11 cellular contexts compared by ENCODE assay signal in the genomic region with DNA sequence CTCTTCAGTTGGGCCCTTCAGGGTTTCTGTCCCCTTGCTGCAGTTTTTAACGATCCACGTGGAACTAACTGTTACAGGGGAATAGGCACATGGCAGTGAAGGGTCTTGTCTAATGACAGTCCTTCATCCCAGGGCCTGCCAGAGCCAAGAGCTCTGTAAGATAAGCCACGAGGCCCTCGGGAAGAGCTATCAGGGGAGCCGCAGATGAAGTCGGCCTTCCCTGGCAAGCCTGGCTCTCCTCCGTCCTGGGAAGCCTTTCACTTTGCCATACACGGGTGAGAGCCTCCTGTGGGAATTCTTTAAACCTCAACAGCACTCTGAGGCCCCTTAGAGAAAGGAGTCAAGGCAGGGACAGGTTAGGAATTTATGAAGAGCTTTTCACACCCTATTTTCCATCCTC. TPM values are rescaled to one million over a fixed set of nuclear protein-coding genes. Genes with fewer than 3 reads are reported as not detected.
DNase-seq lines count a peak whose midpoint lies in the region; ATAC-seq and TF ChIP-seq lines count a peak whose summit lies in the region.
"Had no signal": no experiment of that assay in that cellular context is flagged by ENCODE, and none has a peak within 500 bp of the region (broad histone marks: within the 10 kb centered on the region; RNA-seq: fewer than 3 reads in every experiment).

No MANE protein-coding gene starts in this region.

- no peaks in the 10 kb centered on the region for H4K20me1 ChIP-seq in KMS-11 (ENCODE audit: insufficient read depth)
- no peaks in the 10 kb centered on the region for H4K20me1 ChIP-seq in osteoblast (ENCODE audit: insufficient read depth, low read length)

- H3K4me2 ChIP-seq in KMS-11 (peak overlapping the region; percentile 46), osteoblast (ENCODE audit: insufficient read depth, low read length) (peak overlapping the region; percentile 56)

- H3K27me3 ChIP-seq in right atrium auricular region = no peaks in the 10 kb centered on the region
- H3K27me3 ChIP-seq in KMS-11 (ENCODE audit: insufficient read depth, low read depth) = no peaks in the 10 kb centered on the region
- no peaks in the 10 kb centered on the region for H3K27me3 ChIP-seq in osteoblast (ENCODE audit: insufficient read depth, low read length)
- H3K27me3 ChIP-seq: tibial nerve had no signal

- H3K27ac ChIP-seq in right atrium auricular region (no peak overlapping the region), KMS-11 (0 out of 2 replicates have a peak overlapping the region, but pooled peaks have one; percentile 9), osteoblast (ENCODE audit: low read depth, low read length) (no peak overlapping the region)
- H3K27ac ChIP-seq: coronary artery had no signal

- H3K4me3 ChIP-seq in right atrium auricular region (no peak overlapping the region), KMS-11 (IDR thresholded peaks at IDR 0.05; ENCODE audit: insufficient read depth, low read depth, low read length) (peak overlapping the region; percentile 79), osteoblast (ENCODE audit: insufficient read depth, low read length) (no peak overlapping the region)
- H3K4me3 ChIP-seq: coronary artery, GM12878, prostate gland, tibial nerve had no signal

- no peaks in the 10 kb centered on the region for H3K9me3 ChIP-seq in right atrium auricular region
- H3K9me3 ChIP-seq in osteoblast (ENCODE audit: low read depth, low read length) = no peaks in the 10 kb centered on the region
- H3K9me3 ChIP-seq: prostate gland, tibial nerve had no signal

- H3K36me3 ChIP-seq in right atrium auricular region (no peaks in the 10 kb centered on the region), KMS-11 (ENCODE audit: insufficient read depth) (no peaks in the 10 kb centered on the region), osteoblast (ENCODE audit: insufficient read depth, low read length) (peaks cover 6% of the 10 kb centered on the region)
- H3K36me3 ChIP-seq: prostate gland had no signal

- H3K9ac ChIP-seq in KMS-11 = peak overlapping the region; percentile 16; the same call in 1 of the 2 replicates

- TF ChIP-seq CTCF in right atrium auricular region (IDR thresholded peaks at IDR 0.05) (no peak), KMS-11 (conservative IDR thresholded peaks at IDR 0.05; ENCODE audit: low read depth, low read length) (no peak), osteoblast (IDR thresholded peaks at IDR 0.05; ENCODE audit: extremely low read depth, low read depth, low read length) (no peak)

- DNase-seq in Right ventricle myocardium superior (no peak), right atrium auricular region (ENCODE audit: low spot score) (no peak), left cardiac atrium (no peak), osteoblast (ENCODE audit: insufficient read length, low spot score, missing footprints) (no peak), iPS-NIHi7 (ENCODE audit: extremely low spot score) (no peak)

- H3K4me1 ChIP-seq in right atrium auricular region (peaks cover 0 to 13% of the 10 kb centered on the region in 2 donors), KMS-11 (ENCODE audit: low read depth, poor library complexity, severe bottlenecking) (peaks cover 16% of the 10 kb centered on the region), osteoblast (ENCODE audit: insufficient read depth, low read length) (no peaks in the 10 kb centered on the region)
- H3K4me1 ChIP-seq: prostate gland had no signal

- H2AFZ ChIP-seq in KMS-11 (ENCODE audit: low read depth) = peak overlapping the region; percentile 43
- no peak overlapping the region for H2AFZ ChIP-seq in osteoblast (ENCODE audit: low read length)

- intact Hi-C loops in Right ventricle myocardium superior (cut with DNase I) = loop anchor here (5.0 to 10.0 kb wide), 3 partner anchors 144 to 366 kb away; no protein-coding TSS in a partner anchor
- intact Hi-C loops in left cardiac atrium (cut with DNase I) = loop anchor here (1.0 to 10.0 kb wide), 4 partner anchors 56 to 254 kb away; no protein-coding TSS in a partner anchor

- ATAC-seq in Right ventricle myocardium superior (ENCODE audit: poor library complexity) (peak; percentile 39), left cardiac atrium (peak; percentile 21 to 58), HG03457 (IDR thresholded peaks at IDR 0.05; ENCODE audit: unreplicated experiment) (no peak)

- H3K79me2 ChIP-seq in KMS-11 (ENCODE audit: insufficient read depth, low read depth) = no peaks in the 10 kb centered on the region
- no peaks in the 10 kb centered on the region for H3K79me2 ChIP-seq in osteoblast (ENCODE audit: insufficient read depth, low read length)

RNA-seq across cellular contexts. Expression of gene ACP6, which starts 29.0 kb away (rescaled TPM):
- total RNA-seq in Right ventricle myocardium superior (9.1 TPM), right atrium auricular region (10 to 100 TPM in 1 of 2 donors, 1 to 10 TPM in 1; 6.1 to 10.6 TPM), left cardiac atrium (10 to 100 TPM; 11.8 to 12.9 TPM), osteoblast (6.9 and 9.1 TPM in 2 replicates)
